Comparison of ENCODE assay signal across 23 cellular contexts in genomic region chr13:34502621-34503020, GRCh38.
"Had no signal": no experiment of that assay in that cellular context is flagged by ENCODE, and none has a peak within 500 bp of the region (broad histone marks: within the 10 kb centered on the region; RNA-seq: fewer than 3 reads in every experiment).

No MANE protein-coding gene starts in this region.

- H3K4me1 Mint-ChIP-seq: IgD-negative memory B cell had no signal

- H3K4me3 Mint-ChIP-seq: IgD-negative memory B cell had no signal

- FAIRE-seq: HTR-8/SVneo had no signal

- H3K36me3 Mint-ChIP-seq: IgD-negative memory B cell had no signal

- H3K27ac ChIP-seq: HL-60, RWPE1 had no signal

- H3K27ac Mint-ChIP-seq: IgD-negative memory B cell had no signal

- DNase-seq: KBM-7, MV-4-11, NCI-H1048, NCI-H1105, NCI-H146, NCI-H1694 treated with DMSO at 0.1 percent for 48 hours, NCI-H2029 treated with DMSO at 0.1 percent for 48 hours, NCI-H2171, NCI-H226, NCI-H446, NCI-H510A, NCI-H524 treated with DMSO at 0.1 percent for 48 hours, NCI-H69, NCI-H774, PC-3, SHP77, SK-N-SH, SW 1271 had no signal

- ATAC-seq: Panc1, PC-3 had no signal

- H3K9me3 ChIP-seq: SK-N-SH had no signal

- H3K27me3 Mint-ChIP-seq: IgD-negative memory B cell had no signal

- H3K4me2 ChIP-seq: SK-N-SH had no signal
